ENCODE assay signal across 11 cellular contexts in the genomic region with DNA sequence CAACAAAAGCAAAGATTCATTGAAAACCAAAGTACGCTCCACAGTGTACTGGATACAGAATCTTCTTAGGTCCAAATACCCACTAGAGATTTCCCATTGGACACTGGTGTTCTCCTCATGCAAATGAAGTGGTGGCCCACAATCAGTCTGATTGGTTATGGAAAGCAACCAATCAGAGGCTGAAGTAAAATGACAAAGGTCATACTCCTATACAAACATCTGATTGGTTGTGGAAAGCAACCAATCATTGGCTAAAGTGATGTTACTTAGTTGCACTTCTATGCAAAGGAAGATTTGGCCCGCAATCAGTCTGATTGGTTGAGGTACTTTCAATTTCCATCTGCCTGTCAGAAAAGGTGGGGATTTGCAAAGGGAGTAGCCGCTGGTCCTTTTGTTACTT. TPM values are rescaled to one million over a fixed set of nuclear protein-coding genes. Genes with fewer than 3 reads are reported as not detected.
DNase-seq lines count a peak whose midpoint lies in the region; ATAC-seq and TF ChIP-seq lines count a peak whose summit lies in the region.
"Had no signal": no experiment of that assay in that cellular context is flagged by ENCODE, and none has a peak within 500 bp of the region (broad histone marks: within the 10 kb centered on the region; RNA-seq: fewer than 3 reads in every experiment).

No MANE protein-coding gene starts in this region.

- TF ChIP-seq EP300 in sigmoid colon (IDR thresholded peaks at IDR 0.05): no peak

- no peaks in the 10 kb centered on the region for H3F3A ChIP-seq in PC-3 (ENCODE audit: low read length, unreplicated experiment)

- no peak for TF ChIP-seq POLR2A in sigmoid colon (IDR thresholded peaks at IDR 0.05)

- H3K4me3 ChIP-seq in HEK293 (ENCODE audit: low read depth, low read length) (no peak overlapping the region), PC-3 (ENCODE audit: low read length) (no peak overlapping the region), sigmoid colon (no peak overlapping the region)

- H3K4me2 ChIP-seq in PC-3 (ENCODE audit: low read length): no peak overlapping the region

- no peaks in the 10 kb centered on the region for H3K9me3 ChIP-seq in HEK293 (ENCODE audit: control insufficient read depth, insufficient read depth, low read depth, low read length)
- no peaks in the 10 kb centered on the region for H3K9me3 ChIP-seq in PC-3 (ENCODE audit: low read length)
- no peaks in the 10 kb centered on the region for H3K9me3 ChIP-seq in sigmoid colon
- H3K9me3 ChIP-seq: neutrophil had no signal

- 97% methylated on average over 3 of the region's 3 CpGs for WGBS in sigmoid colon, 2 donors

- H3K4me3 Mint-ChIP-seq in Calu3 (ENCODE audit: low read depth, unreplicated experiment): peak overlapping the region; percentile 59

- no TSS peak for BruUV-seq in Calu3 (replicated peaks; lab: Mats Ljungman, UMichigan)
- BruUV-seq in PC-3 (replicated peaks; lab: Mats Ljungman, UMichigan): no TSS peak

- peaks cover 3% of the 10 kb centered on the region; the same call in 1 of the 2 replicates for H3K4me1 ChIP-seq in HEK293 (ENCODE audit: control insufficient read depth, insufficient read depth, low read length)
- peaks cover 5% of the 10 kb centered on the region; the same call in 1 of the 2 replicates for H3K4me1 ChIP-seq in PC-3 (ENCODE audit: insufficient read depth, low read length)
- H3K4me1 ChIP-seq in sigmoid colon: peaks cover 0 to 9% (median 6%) of the 10 kb centered on the region in 4 donors

- POLR2A ChIA-PET in HEK293 (lab: Yijun Ruan, JAX) (no interaction called here), PC-3 (lab: Charles Lee; ENCODE audit: unreplicated experiment) (no interaction called here)

- intact Hi-C loops in Calu3 (cut with micrococcal nuclease; ENCODE audit: unreplicated experiment) (loop anchor here (10.0 kb wide), 1 partner anchor 288 kb away; no protein-coding TSS in a partner anchor), PC-3 (cut with micrococcal nuclease) (loop anchor here (2.0 kb wide), 1 partner anchor 28 kb away; no protein-coding TSS in a partner anchor), sigmoid colon (cut with DNase I) (loop anchor here (5.0 to 10.0 kb wide), 3 partner anchors 54 to 422 kb away; a partner anchor contains a TSS)

- no peaks in the 10 kb centered on the region for H3K36me3 ChIP-seq in HEK293 (ENCODE audit: control insufficient read depth in 2 of 2, insufficient read depth in 1 of 2, low read length in 2 of 2)
- no peaks in the 10 kb centered on the region for H3K36me3 ChIP-seq in PC-3 (ENCODE audit: low read depth, low read length)
- peaks cover 0 to 19% (median 0%) of the 10 kb centered on the region in 4 donors for H3K36me3 ChIP-seq in sigmoid colon

- TF ChIP-seq CTCF in Calu3 (IDR thresholded peaks at IDR 0.05; ENCODE audit: unreplicated experiment): no peak
- TF ChIP-seq CTCF in HEK293 (tag by site-specific recombination; IDR thresholded peaks at IDR 0.05): no peak
- TF ChIP-seq CTCF in PC-3 (conservative IDR thresholded peaks at IDR 0.05; ENCODE audit: low read depth, low read length): no peak
- TF ChIP-seq CTCF in sigmoid colon (IDR thresholded peaks at IDR 0.05): no peak

- H3K9me3 Mint-ChIP-seq in Calu3 (ENCODE audit: low read depth, unreplicated experiment): no peaks in the 10 kb centered on the region

- peaks cover 22% of the 10 kb centered on the region for H3K36me3 Mint-ChIP-seq in Calu3 (ENCODE audit: insufficient read depth, unreplicated experiment)

- peak overlapping the region; percentile 99; the same call in 1 of the 2 replicates for H2AFZ ChIP-seq in PC-3 (ENCODE audit: low read length)

- peak overlapping the region; percentile 71 for H3K27ac Mint-ChIP-seq in Calu3 (ENCODE audit: unreplicated experiment)

- no peaks in the 10 kb centered on the region for H3K27me3 ChIP-seq in PC-3 (ENCODE audit: low read length)
- H3K27me3 ChIP-seq in sigmoid colon: no peaks in the 10 kb centered on the region
- H3K27me3 ChIP-seq: neutrophil had no signal

- CTCF ChIA-PET in Calu3 (lab: Charles Lee): no interaction called here
- CTCF ChIA-PET in HEK293 (lab: Yijun Ruan, JAX): interaction anchor here (1.2 kb wide), 1 partner anchor 32 kb away, joined by 4 read pairs; no protein-coding TSS in a partner anchor
- CTCF ChIA-PET in PC-3 (lab: Charles Lee): no interaction called here

- H4K20me1 ChIP-seq in PC-3 (ENCODE audit: low read length): no peaks in the 10 kb centered on the region

- no peaks in the 10 kb centered on the region for H3K27me3 Mint-ChIP-seq in Calu3 (ENCODE audit: unreplicated experiment)

- ATAC-seq in PC-3 (no peak), GM18867 (IDR thresholded peaks at IDR 0.05; ENCODE audit: unreplicated experiment) (no peak)

- DNase-seq in Calu3: peak; percentile 36
- peak; percentile 22 for DNase-seq in PC-3
- DNase-seq in inferior parietal cortex (ENCODE audit: extremely low spot score): peak; percentile 7
- no peak for DNase-seq in sigmoid colon
- no peak for DNase-seq in GOT3 (lab: John Stamatoyannopoulos, UW)
- DNase-seq: activated CD4-positive, alpha-beta T cell treated with anti-CD3 and anti-CD28 coated beads, Interleukin-2, amount 50 U/mL, for 1 hour; COR-L47; NCI-H187 had no signal

- H3K9me2 ChIP-seq in PC-3 (replicated peaks; ENCODE audit: low read length): no peaks in the 10 kb centered on the region

- H3K4me1 Mint-ChIP-seq in Calu3 (ENCODE audit: low read depth, unreplicated experiment): peaks cover 8% of the 10 kb centered on the region

- H3K27ac ChIP-seq in HEK293 (ENCODE audit: extremely low read depth, low read depth, low read length) (no peak overlapping the region), PC-3 (ENCODE audit: low read length) (no peak overlapping the region), sigmoid colon (no peak overlapping the region)
- H3K27ac ChIP-seq: neutrophil had no signal

- no peak overlapping the region for H3K9ac ChIP-seq in PC-3 (ENCODE audit: low read length)

- no peaks in the 10 kb centered on the region for H3K79me2 ChIP-seq in PC-3 (ENCODE audit: low read length)

TF ChIP-seq in HEK293, 187 proteins besides CTCF, POLR2A, EP300 and RAD21:
- peak; percentile 67 for TF ChIP-seq SP2 (tag by site-specific recombination; IDR thresholded peaks at IDR 0.05)
- TF ChIP-seq ZIC2 (tag by site-specific recombination; IDR thresholded peaks at IDR 0.05): no peak
TF ChIP-seq in HEK293: peak in this region for 1.

RNA-seq across cellular contexts. Expression of a gene that starts 1.3 kb away (rescaled TPM):
- 34.3 and 36.0 TPM in 2 replicates for total RNA-seq in Calu3 (2022)
- total RNA-seq in PC-3 (2014; rRNA removed): 24.9 and 34.4 TPM in 2 replicates
- total RNA-seq in sigmoid colon: 100 to 1,000 TPM in 1 of 4 donors, 10 to 100 TPM in 3; 90.0 to 115 (median 95.6) TPM
- polyA plus RNA-seq in sigmoid colon: 10 to 100 TPM; 45.0 to 52.0 (median 45.9) TPM

RNA-seq across cellular contexts. Expression of a gene that starts 56.8 kb away (rescaled TPM):
- total RNA-seq in Calu3 (2022) (59.0 and 72.1 TPM in 2 replicates), PC-3 (2014; rRNA removed) (81.6 and 84.3 TPM in 2 replicates), sigmoid colon (10 to 100 TPM; 16.1 to 24.3 (median 18.6) TPM)
- polyA plus RNA-seq in sigmoid colon: 10 to 100 TPM; 12.0 to 30.2 (median 22.2) TPM

RNA-seq across cellular contexts. Expression of a gene that starts 56.9 kb away (rescaled TPM):
- total RNA-seq in Calu3 (2022): 28.1 and 38.0 TPM in 2 replicates
- total RNA-seq in PC-3 (2014; rRNA removed): 22.5 and 23.0 TPM in 2 replicates
- 1 to 10 TPM; 1.8 to 2.3 (median 1.9) TPM for total RNA-seq in sigmoid colon
- polyA plus RNA-seq in sigmoid colon: 1 to 10 TPM; 1.2 to 7.9 (median 6.0) TPM

Comparison
In these comparisons a context has a peak if more than half of its experiments do, and no peak if none do; other contexts are left out.
1. DNase-seq: peak in Calu3 (single experiment), PC-3 (single experiment) and inferior parietal cortex (single experiment); none in sigmoid colon (single experiment) and GOT3 (single experiment).